In genomic region chr2:47891369-47892337, GRCh38 we compare ENCODE assay signal across 14 cellular contexts. TPM values are rescaled to one million over a fixed set of nuclear protein-coding genes. Genes with fewer than 3 reads are reported as not detected.
A peak's percentile ranks its signal among the peaks of the same experiment; 100 is the strongest.
DNase-seq lines count a peak whose midpoint lies in the region; ATAC-seq, FAIRE-seq and TF ChIP-seq lines count a peak whose summit lies in the region.
"Had no signal": no experiment of that assay in that cellular context is flagged by ENCODE, and none has a peak within 500 bp of the region (broad histone marks: within the 10 kb centered on the region; RNA-seq: fewer than 3 reads in every experiment).

No MANE protein-coding gene starts in this region.

- CTCF ChIA-PET in K562 (lab: Yijun Ruan, JAX; ENCODE audit: low intra/inter-chr PET ratio), result no interaction called here

- DNase-seq in Karpas-422, result no peak
- no peak for DNase-seq in K562 (ENCODE audit: extremely low read depth in 1 of 4, low spot score in 3 of 4)
- DNase-seq in mesothelial cell of epicardium (ENCODE audit: low spot score in 2 of 2, unreplicated experiment in 2 of 2), result no peak
- DNase-seq in NCI-H1092 (lab: John Stamatoyannopoulos, UW), result no peak
- no peak for DNase-seq in NCI-H69 (lab: John Stamatoyannopoulos, UW)
- DNase-seq: activated CD4-positive, alpha-beta T cell treated with anti-CD3 and anti-CD28 coated beads, Interleukin-2, amount 10 ng/mL, durations not matched to agents 24 days and 14 days; activated effector memory CD4-positive, alpha-beta T cell treated with Interleukin-2 at 50 U/mL for 16 hours; lower lobe of right lung; MV-4-11; NCI-H2171 treated with DMSO at 0.1 percent for 48 hours; testis had no signal

- H3F3A ChIP-seq in DOHH2 (ENCODE audit: control insufficient read depth, insufficient read depth), result peaks cover 4% of the 10 kb centered on the region; the same call in 1 of the 2 replicates

- H4K20me1 ChIP-seq in DOHH2 (ENCODE audit: control insufficient read depth, insufficient read depth, low read depth, low read length) (peaks cover 38% of the 10 kb centered on the region), Karpas-422 (ENCODE audit: insufficient read depth, low read depth, low read length) (peaks cover 23% of the 10 kb centered on the region), K562 (replicated peaks; ENCODE audit: control insufficient read depth, insufficient read depth, low read length) (peaks cover 8% of the 10 kb centered on the region; the same call in 1 of the 2 replicates)

- H3K9me1 ChIP-seq in K562 (ENCODE audit: control insufficient read depth, insufficient read depth, low read length), result no peaks in the 10 kb centered on the region

- POLR2A ChIA-PET in K562 (lab: Yijun Ruan, JAX), result interaction anchor here (1.5 kb wide), 1 partner anchor 10 kb away, joined by 4 read pairs; no protein-coding TSS in a partner anchor

- peaks cover 100% of the 10 kb centered on the region for H3K79me2 ChIP-seq in DOHH2 (ENCODE audit: control insufficient read depth, low read length)
- H3K79me2 ChIP-seq in Karpas-422 (ENCODE audit: low read length), result peaks cover 100% of the 10 kb centered on the region
- H3K79me2 ChIP-seq in K562 (ENCODE audit: control insufficient read depth, insufficient read depth, low read length), result peaks cover 100% of the 10 kb centered on the region

- ATAC-seq in K562, result no peak
- ATAC-seq in HG02870 (IDR thresholded peaks at IDR 0.05; ENCODE audit: unreplicated experiment), result no peak
- ATAC-seq: lower lobe of right lung had no signal

- no peaks in the 10 kb centered on the region for H3K9me3 ChIP-seq in DOHH2 (ENCODE audit: control insufficient read depth, insufficient read depth, low read length)
- no peaks in the 10 kb centered on the region for H3K9me3 ChIP-seq in Karpas-422 (ENCODE audit: low read length)
- H3K9me3 ChIP-seq in K562 (replicated peaks; ENCODE audit: control insufficient read depth, insufficient read depth, low read depth, low read length), result no peaks in the 10 kb centered on the region
- H3K9me3 ChIP-seq: lower lobe of right lung, neutrophil, testis had no signal

- intact Hi-C loops in K562 (cut with micrococcal nuclease), result no loop called here

- no peak for TF ChIP-seq CTCF in DOHH2 (IDR thresholded peaks at IDR 0.05; ENCODE audit: low read depth, low read length, poor library complexity, severe bottlenecking)
- no peak for TF ChIP-seq CTCF in K562 (IDR thresholded peaks at IDR 0.05 in 2 of 3, conservative IDR thresholded peaks at IDR 0.05 in 1 of 3; ENCODE audit: insufficient read depth in 2 of 3, low read depth in 1 of 3, low read length in 3 of 3)
- TF ChIP-seq CTCF in mesothelial cell of epicardium (IDR thresholded peaks at IDR 0.05; ENCODE audit: unreplicated experiment), result no peak

- TSS peak; percentile 11 for BruUV-seq in K562 (replicated peaks; lab: Mats Ljungman, UMichigan)

- peaks cover 35% of the 10 kb centered on the region for H3K4me1 Mint-ChIP-seq in mesothelial cell of epicardium

- in situ Hi-C loops in K562 (cut with MboI), result no loop called here

- H2AFZ ChIP-seq in Karpas-422 (ENCODE audit: low read length), result no peak overlapping the region
- no peak overlapping the region for H2AFZ ChIP-seq in K562 (ENCODE audit: low read depth, low read length)

- H3K9me3 Mint-ChIP-seq in mesothelial cell of epicardium, result no peaks in the 10 kb centered on the region
- H3K9me3 Mint-ChIP-seq: activated CD4-positive, alpha-beta T cell treated with anti-CD3 and anti-CD28 coated beads, Interleukin-2, amount 10 ng/mL, durations not matched to agents 24 days and 14 days had no signal

- TF ChIP-seq EP300 in K562 (IDR thresholded peaks at IDR 0.05; ENCODE audit: low read length), result no peak

- H3K27me3 Mint-ChIP-seq in mesothelial cell of epicardium (ENCODE audit: low read depth), result no peaks in the 10 kb centered on the region
- H3K27me3 Mint-ChIP-seq: activated CD4-positive, alpha-beta T cell treated with anti-CD3 and anti-CD28 coated beads, Interleukin-2, amount 10 ng/mL, durations not matched to agents 24 days and 14 days had no signal

- TF ChIP-seq RAD21 in K562 (CRISPR knock-in tag; conservative IDR thresholded peaks at IDR 0.05 in 1 of 2, IDR thresholded peaks at IDR 0.05 in 1 of 2), result no peak

- H3K9me2 ChIP-seq in DOHH2 (replicated peaks; ENCODE audit: control insufficient read depth, low read length), result no peaks in the 10 kb centered on the region
- no peaks in the 10 kb centered on the region for H3K9me2 ChIP-seq in Karpas-422 (replicated peaks; ENCODE audit: insufficient read depth, low read length)

- FAIRE-seq in K562 (lab: Jason Lieb, UNC), result no peak

- H3K36me3 ChIP-seq in DOHH2 (ENCODE audit: control insufficient read depth, low read length), result peaks cover 31% of the 10 kb centered on the region
- peaks cover 21% of the 10 kb centered on the region; the same call in 1 of the 2 replicates for H3K36me3 ChIP-seq in Karpas-422 (ENCODE audit: insufficient read depth, low read length)
- peaks cover 20% of the 10 kb centered on the region; the same call in 2 of the 3 replicates for H3K36me3 ChIP-seq in K562 (ENCODE audit: control insufficient read depth, insufficient read depth, low read length)
- H3K36me3 ChIP-seq: lower lobe of right lung had no signal

- no peaks in the 10 kb centered on the region for H3K27me3 ChIP-seq in DOHH2 (ENCODE audit: control insufficient read depth, low read length)
- no peaks in the 10 kb centered on the region for H3K27me3 ChIP-seq in Karpas-422 (ENCODE audit: low read length)
- no peaks in the 10 kb centered on the region for H3K27me3 ChIP-seq in K562 (ENCODE audit: control insufficient read depth in 2 of 2, insufficient read depth in 2 of 2, low read length in 2 of 2)
- H3K27me3 ChIP-seq: neutrophil, testis had no signal

- peak overlapping the region; percentile 57 for H3K4me2 ChIP-seq in DOHH2 (ENCODE audit: low read length)
- peak overlapping the region; percentile 75 for H3K4me2 ChIP-seq in Karpas-422 (ENCODE audit: low read depth, low read length, poor library complexity, severe bottlenecking)
- no peak overlapping the region for H3K4me2 ChIP-seq in K562 (ENCODE audit: insufficient read depth, low read length)

- H3K4me1 ChIP-seq in DOHH2 (ENCODE audit: control insufficient read depth, low read length) (peaks cover 79% of the 10 kb centered on the region), Karpas-422 (ENCODE audit: low read length) (peaks cover 75% of the 10 kb centered on the region), K562 (replicated peaks in 1 of 2; ENCODE audit: control insufficient read depth in 2 of 2, insufficient read depth in 2 of 2, low read length in 2 of 2) (peaks cover 4 to 20% of the 10 kb centered on the region in 2 experiments; a peak in 4 of 5 replicates)

- TF ChIP-seq POLR2A in K562 (conservative IDR thresholded peaks at IDR 0.05), result no peak

- H3K4me3 Mint-ChIP-seq in mesothelial cell of epicardium, result no peak overlapping the region
- H3K4me3 Mint-ChIP-seq: activated CD4-positive, alpha-beta T cell treated with anti-CD3 and anti-CD28 coated beads, Interleukin-2, amount 10 ng/mL, durations not matched to agents 24 days and 14 days had no signal

- H3K9ac ChIP-seq in Karpas-422 (ENCODE audit: low read length) (peak overlapping the region; percentile 43; the same call in 1 of the 2 replicates), K562 (ENCODE audit: insufficient read depth in 1 of 2, low read depth in 2 of 2, low read length in 2 of 2) (no peak overlapping the region)

- peaks cover 8% of the 10 kb centered on the region for H3K36me3 Mint-ChIP-seq in mesothelial cell of epicardium

- 100% methylated on average over 2 of the region's 2 CpGs for WGBS in K562 (ENCODE audit: insufficient coverage, low coverage, missing lambda C conversion rate)

- peak overlapping the region; percentile 4 for H3K27ac Mint-ChIP-seq in mesothelial cell of epicardium
- H3K27ac Mint-ChIP-seq: activated CD4-positive, alpha-beta T cell treated with anti-CD3 and anti-CD28 coated beads, Interleukin-2, amount 10 ng/mL, durations not matched to agents 24 days and 14 days had no signal

- H3K27ac ChIP-seq in DOHH2 (ENCODE audit: low read depth, low read length), result peak overlapping the region; percentile 40
- H3K27ac ChIP-seq in Karpas-422 (ENCODE audit: low read length), result peak overlapping the region; percentile 95
- no peak overlapping the region for H3K27ac ChIP-seq in K562 (ENCODE audit: extremely low read depth, low read depth, low read length)
- H3K27ac ChIP-seq: lower lobe of right lung, neutrophil, testis had no signal

- H3K4me3 ChIP-seq in DOHH2 (ENCODE audit: low read length), result peak overlapping the region; percentile 33
- peak overlapping the region; percentile 30 for H3K4me3 ChIP-seq in Karpas-422 (ENCODE audit: low read length)
- H3K4me3 ChIP-seq in K562, result no peak overlapping the region
- H3K4me3 ChIP-seq: lower lobe of right lung, testis had no signal

TF ChIP-seq in K562, 482 proteins besides CTCF, POLR2A, EP300 and RAD21 (continues in another document):
- no peak for TF ChIP-seq TCF15 (CRISPR knock-in tag; IDR thresholded peaks at IDR 0.05)
- TF ChIP-seq SMARCA5 (IDR thresholded peaks at IDR 0.05), result no peak
- no peak for TF ChIP-seq RBM17 (IDR thresholded peaks at IDR 0.05; ENCODE audit: borderline replicate concordance, low read depth, low read length)
- TF ChIP-seq TAF7 (tag; IDR thresholded peaks at IDR 0.05), result no peak

RNA-seq across cellular contexts. Expression of gene FBXO11, which starts 14.6 kb away (rescaled TPM):
- total RNA-seq in Karpas-422 (2014; rRNA removed; shearing (Covaris generic); ENCODE audit: low replicate concordance), result 63.5 and 104 TPM in 2 replicates
- 50.8 and 180 TPM in 2 replicates for total RNA-seq in K562 (2011; cell fraction: chromatin; rRNA removed; ENCODE audit: low replicate concordance)
- 23.8 and 31.2 TPM in 2 replicates for total RNA-seq in K562 (2011; cell fraction: nucleolus; rRNA removed)
- total RNA-seq in K562 (2011; cell fraction: nucleoplasm; rRNA removed), result 66.1 and 83.2 TPM in 2 replicates
- total RNA-seq in K562 (2014; rRNA removed) (18.5 and 24.1 TPM in 2 replicates), K562 (2014; rRNA removed; fragmentation: Illumina TruSeq; extraction: Trizol) (23.3 and 26.0 TPM in 2 replicates), K562 (2015; rRNA removed; fragmentation: Illumina TruSeq; extraction: Trizol) (19.6 and 20.5 TPM in 2 replicates), K562 (2021) (39.7 and 40.7 TPM in 2 replicates), mesothelial cell of epicardium (91.4 to 102 TPM (median 96.6 TPM) in 3 replicates)
- polyA plus RNA-seq in K562 (2011; rRNA removed) (38.3 and 42.0 TPM in 2 replicates), K562 (2014; fragmentation: Illumina TruSeq; extraction: Trizol) (37.0 and 44.5 TPM in 2 replicates), K562 (2014; fragmentation: Nextera tagmentation; extraction: Ambion mirVana) (10 to 100 TPM in 1 of 2 experiments, 1 to 10 TPM in 1; 8.8 to 11.8 TPM), K562 (2014; rRNA removed) (23.1 and 34.9 TPM in 2 replicates)
- 15.8 and 27.3 TPM in 2 replicates for polyA plus RNA-seq in K562 (2011; cell fraction: cytosol; rRNA removed)
- polyA plus RNA-seq in K562 (2011; cell fraction: nucleus; rRNA removed), result 81.8 and 111 TPM in 2 replicates
- polyA plus RNA-seq in K562 (2012), result 31.6 and 35.1 TPM in 2 replicates
- 61.7 and 67.6 TPM in 2 replicates for polyA minus RNA-seq in K562 (2011; rRNA and poly(A)+ RNA removed)
- polyA minus RNA-seq in K562 (2011; cell fraction: cytosol; rRNA and poly(A)+ RNA removed), result 35.0 and 42.2 TPM in 2 replicates
- 19.4 and 37.9 TPM in 2 replicates for polyA minus RNA-seq in K562 (2011; cell fraction: nucleus; rRNA and poly(A)+ RNA removed)
